Comparison of ENCODE assay signal across 8 cellular contexts in genomic region chr1:41891403-41891896, GRCh38. TPM values are rescaled to one million over a fixed set of nuclear protein-coding genes. Genes with fewer than 3 reads are reported as not detected.
A peak's percentile ranks its signal among the peaks of the same experiment; 100 is the strongest.
DNase-seq lines count a peak whose midpoint lies in the region; ATAC-seq and TF ChIP-seq lines count a peak whose summit lies in the region.

No MANE protein-coding gene starts in this region.

- H3K27ac ChIP-seq in colonic mucosa: peak overlapping the region; percentile 32
- peak overlapping the region; percentile 95 for H3K27ac ChIP-seq in subcutaneous abdominal adipose tissue (ENCODE audit: low read depth, low read length)

- H3K36me3 Mint-ChIP-seq in WTC11: no peaks in the 10 kb centered on the region

- no peaks in the 10 kb centered on the region for H3K9me3 ChIP-seq in colonic mucosa
- no peaks in the 10 kb centered on the region for H3K9me3 ChIP-seq in subcutaneous abdominal adipose tissue (ENCODE audit: control insufficient read depth in 5 of 5, low read length in 5 of 5)

- H3K4me3 Mint-ChIP-seq in WTC11: no peak overlapping the region

- H3K27ac Mint-ChIP-seq in WTC11: no peak overlapping the region

- H3K27me3 Mint-ChIP-seq in WTC11 (ENCODE audit: low read depth): no peaks in the 10 kb centered on the region

- H3K36me3 ChIP-seq in colonic mucosa (no peaks in the 10 kb centered on the region), subcutaneous abdominal adipose tissue (ENCODE audit: control insufficient read depth in 5 of 5, insufficient read depth in 5 of 5, low read length in 5 of 5) (no peaks in the 10 kb centered on the region)

- peaks cover 5% of the 10 kb centered on the region for H3K4me1 Mint-ChIP-seq in WTC11

- CTCF ChIA-PET in WTC11 (lab: Charles Lee): interaction anchor here (0.8 to 2.0 kb wide), 4 partner anchors 9 to 79 kb away, joined by 3 to 11 read pairs (median 4); partner anchors contain the start of gene HIVEP3

- ATAC-seq in GM21423 (IDR thresholded peaks at IDR 0.05; ENCODE audit: unreplicated experiment) (peak; percentile 85), WTC11 (peak; percentile 58)

- peak overlapping the region; percentile 25 for H3K4me3 ChIP-seq in colonic mucosa
- H3K4me3 ChIP-seq in subcutaneous abdominal adipose tissue (ENCODE audit: low read depth in 1 of 5, low read length in 5 of 5): peak overlapping the region; percentile 53 to 68 (median 66)

- H3K27me3 ChIP-seq in colonic mucosa: no peaks in the 10 kb centered on the region
- no peaks in the 10 kb centered on the region for H3K27me3 ChIP-seq in subcutaneous abdominal adipose tissue (ENCODE audit: control insufficient read depth in 5 of 5, insufficient read depth in 4 of 5, low read length in 5 of 5)

- POLR2A ChIA-PET in WTC11 (lab: Charles Lee): no interaction called here

- TF ChIP-seq CTCF in WTC11 (IDR thresholded peaks at IDR 0.05): no peak
- TF ChIP-seq CTCF in colonic mucosa (IDR thresholded peaks at IDR 0.05): no peak

- H3K9me3 Mint-ChIP-seq in WTC11: no peaks in the 10 kb centered on the region

- intact Hi-C loops in colonic mucosa (cut with DNase I): no loop called here

- peak; percentile 38 for DNase-seq in EH (ENCODE audit: low read depth)
- DNase-seq in Kasumi-1 (lab: John Stamatoyannopoulos, UW): peak; percentile 34 to 62
- no peak for DNase-seq in WTC11 (ENCODE audit: low spot score)
- DNase-seq in colonic mucosa: peak; percentile 36
- DNase-seq in myocyte (ENCODE audit: low read depth): peak; percentile 70
- DNase-seq in NCI-H1105 treated with DMSO at 0.1 percent for 48 hours (lab: John Stamatoyannopoulos, UW): no peak

- H3K9ac ChIP-seq in colonic mucosa (ENCODE audit: low read depth in 2 of 2, low read length in 2 of 2) (peak overlapping the region; percentile 58 to 79), subcutaneous abdominal adipose tissue (ENCODE audit: low read length in 5 of 5) (peak overlapping the region; percentile 57 to 82 (median 70))

- H3K4me1 ChIP-seq in colonic mucosa: peaks cover 5% of the 10 kb centered on the region
- H3K4me1 ChIP-seq in subcutaneous abdominal adipose tissue (ENCODE audit: control insufficient read depth in 5 of 5, insufficient read depth in 5 of 5, low read length in 5 of 5): peaks cover 0 to 42% (median 38%) of the 10 kb centered on the region in 5 donors

TF ChIP-seq in WTC11, 78 proteins besides CTCF, POLR2A, EP300 and RAD21:
- TF ChIP-seq SMAD3 (CRISPR knock-in tag; IDR thresholded peaks at IDR 0.05; ENCODE audit: borderline replicate concordance) (no peak), ZNF281 (CRISPR knock-in tag; IDR thresholded peaks at IDR 0.05) (no peak), NR2C2 (CRISPR knock-in tag; IDR thresholded peaks at IDR 0.05) (no peak), IRF2 (CRISPR knock-in tag; IDR thresholded peaks at IDR 0.05; ENCODE audit: borderline replicate concordance, low read depth) (no peak), JAZF1 (CRISPR knock-in tag; IDR thresholded peaks at IDR 0.05) (no peak), PRRX2 (CRISPR knock-in tag; IDR thresholded peaks at IDR 0.05) (no peak), ELF4 (CRISPR knock-in tag; IDR thresholded peaks at IDR 0.05; ENCODE audit: low read depth) (no peak), JUN (CRISPR knock-in tag; IDR thresholded peaks at IDR 0.05) (no peak), ZNF219 (CRISPR knock-in tag; IDR thresholded peaks at IDR 0.05; ENCODE audit: borderline replicate concordance) (no peak), SP1 (CRISPR knock-in tag; conservative IDR thresholded peaks at IDR 0.05) (no peak)
- TF ChIP-seq, protein P1, sequence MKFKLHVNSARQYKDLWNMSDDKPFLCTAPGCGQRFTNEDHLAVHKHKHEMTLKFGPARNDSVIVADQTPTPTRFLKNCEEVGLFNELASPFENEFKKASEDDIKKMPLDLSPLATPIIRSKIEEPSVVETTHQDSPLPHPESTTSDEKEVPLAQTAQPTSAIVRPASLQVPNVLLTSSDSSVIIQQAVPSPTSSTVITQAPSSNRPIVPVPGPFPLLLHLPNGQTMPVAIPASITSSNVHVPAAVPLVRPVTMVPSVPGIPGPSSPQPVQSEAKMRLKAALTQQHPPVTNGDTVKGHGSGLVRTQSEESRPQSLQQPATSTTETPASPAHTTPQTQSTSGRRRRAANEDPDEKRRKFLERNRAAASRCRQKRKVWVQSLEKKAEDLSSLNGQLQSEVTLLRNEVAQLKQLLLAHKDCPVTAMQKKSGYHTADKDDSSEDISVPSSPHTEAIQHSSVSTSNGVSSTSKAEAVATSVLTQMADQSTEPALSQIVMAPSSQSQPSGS (CRISPR knock-in tag; IDR thresholded peaks at IDR 0.05; ENCODE audit: borderline replicate concordance, low read depth): no peak
- TF ChIP-seq, protein P2, sequence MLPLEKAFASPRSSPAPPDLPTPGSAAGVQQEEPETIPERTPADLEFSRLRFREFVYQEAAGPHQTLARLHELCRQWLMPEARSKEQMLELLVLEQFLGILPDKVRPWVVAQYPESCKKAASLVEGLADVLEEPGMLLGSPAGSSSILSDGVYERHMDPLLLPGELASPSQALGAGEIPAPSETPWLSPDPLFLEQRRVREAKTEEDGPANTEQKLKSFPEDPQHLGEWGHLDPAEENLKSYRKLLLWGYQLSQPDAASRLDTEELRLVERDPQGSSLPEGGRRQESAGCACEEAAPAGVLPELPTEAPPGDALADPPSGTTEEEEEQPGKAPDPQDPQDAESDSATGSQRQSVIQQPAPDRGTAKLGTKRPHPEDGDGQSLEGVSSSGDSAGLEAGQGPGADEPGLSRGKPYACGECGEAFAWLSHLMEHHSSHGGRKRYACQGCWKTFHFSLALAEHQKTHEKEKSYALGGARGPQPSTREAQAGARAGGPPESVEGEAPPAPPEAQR (CRISPR knock-in tag; IDR thresholded peaks at IDR 0.05): no peak
- TF ChIP-seq, protein P3, sequence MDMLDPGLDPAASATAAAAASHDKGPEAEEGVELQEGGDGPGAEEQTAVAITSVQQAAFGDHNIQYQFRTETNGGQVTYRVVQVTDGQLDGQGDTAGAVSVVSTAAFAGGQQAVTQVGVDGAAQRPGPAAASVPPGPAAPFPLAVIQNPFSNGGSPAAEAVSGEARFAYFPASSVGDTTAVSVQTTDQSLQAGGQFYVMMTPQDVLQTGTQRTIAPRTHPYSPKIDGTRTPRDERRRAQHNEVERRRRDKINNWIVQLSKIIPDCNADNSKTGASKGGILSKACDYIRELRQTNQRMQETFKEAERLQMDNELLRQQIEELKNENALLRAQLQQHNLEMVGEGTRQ (CRISPR knock-in tag; IDR thresholded peaks at IDR 0.05): no peak
TF ChIP-seq in WTC11: peak in this region for 0.

RNA-seq across cellular contexts. Expression of gene HIVEP3, which starts 27.3 kb away (rescaled TPM):
- total RNA-seq in WTC11 (2021) (0.44 to 0.57 TPM (median 0.55 TPM) in 3 replicates), colonic mucosa (1 to 10 TPM; 1.9 to 3.3 TPM), myocyte (1.8 and 2.0 TPM in 2 replicates)
- polyA plus RNA-seq in myocyte (2012): 7.3 TPM

Comparison
In these comparisons a context has a peak if more than half of its experiments do, and no peak if none do; other contexts are left out.
1. DNase-seq: peak in EH (single experiment), Kasumi-1 (2 of 2), colonic mucosa (single experiment) and myocyte (single experiment); none in WTC11 (single experiment) and NCI-H1105 treated with DMSO at 0.1 percent for 48 hours (single experiment).